ENCODE assay signal across 1 cellular context in genomic region chr22:27347951-27348350, GRCh38.
TF ChIP-seq lines count a peak whose summit lies in the region.

No MANE protein-coding gene starts in this region.

TF ChIP-seq in GM23338, 12 proteins besides CTCF, POLR2A, EP300 and RAD21 (continued from another document):
- TF ChIP-seq ZNF462 (CRISPR knock-in tag; IDR thresholded peaks at IDR 0.05) = no peak
- no peak for TF ChIP-seq ETS1 (IDR thresholded peaks at IDR 0.05)
- no peak for TF ChIP-seq EZH2phosphoT487 (IDR thresholded peaks at IDR 0.05; ENCODE audit: unreplicated experiment)
- TF ChIP-seq CREB1 (CRISPR knock-in tag; IDR thresholded peaks at IDR 0.05; ENCODE audit: low read depth) = no peak
- no peak for TF ChIP-seq ZNF114 (CRISPR knock-in tag; IDR thresholded peaks at IDR 0.05)
- TF ChIP-seq NANOG (IDR thresholded peaks at IDR 0.05; ENCODE audit: borderline replicate concordance) = no peak
- no peak for TF ChIP-seq STAT1 (IDR thresholded peaks at IDR 0.05; ENCODE audit: unreplicated experiment)
- no peak for TF ChIP-seq EZH2 (IDR thresholded peaks at IDR 0.05; ENCODE audit: low read depth, unreplicated experiment)
- no peak for TF ChIP-seq POLR2AphosphoS5 (IDR thresholded peaks at IDR 0.05; ENCODE audit: low read depth)
